ENCODE assay signal across 1 cellular context in genomic region chr12:96035283-96036236, GRCh38.
TF ChIP-seq lines count a peak whose summit lies in the region.

Gene LTA4H, minus strand, starts transcription at chr12:96035587. Its CDS starts 68 bp downstream, at chr12:96035519.

TF ChIP-seq in H1, 55 proteins besides CTCF, POLR2A, EP300 and RAD21 (continued from another document):
- TF ChIP-seq MAFK (IDR thresholded peaks at IDR 0.05; ENCODE audit: low read depth, low read length) (peak; percentile 51; the same call in 1 of the 2 replicates), TAF7 (optimal IDR thresholded peaks at IDR 0.05; ENCODE audit: borderline replicate concordance, low read depth, low read length) (peak; percentile 85), SIN3A (conservative IDR thresholded peaks at IDR 0.05 in 1 of 2, IDR thresholded peaks at IDR 0.05 in 1 of 2; ENCODE audit: low read depth in 1 of 2, low read length in 2 of 2) (peak; percentile 48 to 69; a peak in 1 of 4 replicates), RFX5 (IDR thresholded peaks at IDR 0.05; ENCODE audit: borderline replicate concordance, low read depth, low read length) (no peak), KDM4A (IDR thresholded peaks at IDR 0.05; ENCODE audit: low read depth, low read length, severe bottlenecking) (peak; percentile 86), PHF8 (conservative IDR thresholded peaks at IDR 0.05; ENCODE audit: low read depth, low read length) (peak; percentile 54)
